ENCODE assay signal across 30 cellular contexts in genomic region chr19:5171711-5172110, GRCh38.
DNase-seq lines count a peak whose midpoint lies in the region; ATAC-seq, FAIRE-seq and TF ChIP-seq lines count a peak whose summit lies in the region.
"Had no signal": no experiment of that assay in that cellular context is flagged by ENCODE, and none has a peak within 500 bp of the region (broad histone marks: within the 10 kb centered on the region; RNA-seq: fewer than 3 reads in every experiment).

No MANE protein-coding gene starts in this region.

- 78% methylated on average over 9 of the region's 9 CpGs; no CpG with 5 or more reads in 1 of the 2 experiments for WGBS in H1 (ENCODE audit: extremely low coverage in 1 of 2, insufficient coverage in 1 of 2, insufficient read length in 1 of 2, insufficient replicate concordance in 2 of 2, low coverage in 1 of 2, low lambda C conversion rate in 2 of 2, missing lambda C conversion rate in 1 of 2), 2 experiments

- no peak overlapping the region for H3K4me2 ChIP-seq in H1 (ENCODE audit: insufficient read depth in 1 of 2, low read depth in 2 of 2, low read length in 2 of 2)

- H3K4me1 ChIP-seq in H1 (replicated peaks in 1 of 4; ENCODE audit: control insufficient read depth in 3 of 4, insufficient read depth in 4 of 4, low read length in 3 of 4) (no peaks in the 10 kb centered on the region), vagina (peaks cover 11% of the 10 kb centered on the region)
- H3K4me1 ChIP-seq: gastroesophageal sphincter, left ventricle myocardium inferior had no signal

- H2BK120ac ChIP-seq in H1 (replicated peaks; ENCODE audit: low read depth, low read length): no peak overlapping the region

- H3K23me2 ChIP-seq in H1 (ENCODE audit: low read depth, low read length): no peaks in the 10 kb centered on the region

- intact Hi-C loops in vagina (cut with DNase I): no loop called here

- no peaks in the 10 kb centered on the region for H3K79me1 ChIP-seq in H1 (ENCODE audit: low read depth, low read length)

- H3K27me3 ChIP-seq in H1 (replicated peaks in 1 of 4; ENCODE audit: control insufficient read depth in 3 of 4, extremely low read depth in 1 of 4, insufficient read depth in 3 of 4, low read length in 3 of 4) (no peaks in the 10 kb centered on the region), vagina (no peaks in the 10 kb centered on the region)
- H3K27me3 ChIP-seq: gastroesophageal sphincter, MG63, tibial artery had no signal

- no peak overlapping the region for H2AK5ac ChIP-seq in H1 (ENCODE audit: low read depth, low read length)

- H2BK5ac ChIP-seq in H1 (ENCODE audit: low read depth, low read length): no peak overlapping the region

- DNase-seq in A172 (ENCODE audit: low spot score) (peak; percentile 78), M059J (ENCODE audit: low read depth) (peak; percentile 63), H1 (ENCODE audit: low read depth in 1 of 2, low spot score in 2 of 2) (no peak), omental fat pad (ENCODE audit: low spot score) (no peak), vagina (ENCODE audit: extremely low spot score in 2 of 2) (no peak), RKO (ENCODE audit: low spot score) (no peak)
- no peak for DNase-seq in activated naive CD4-positive, alpha-beta T cell (lab: John Stamatoyannopoulos, UW)
- DNase-seq: activated CD4-positive, alpha-beta T cell treated with anti-CD3 and anti-CD28 coated beads for 48 hours; activated T-cell treated with anti-CD3 and anti-CD28 coated beads for 4 hours; DND-41; HFFc6; KBM-7; left ventricle myocardium inferior; MG63; NCI-H2081; NCI-H526 treated with DMSO at 0.1 percent for 48 hours; NK-92 treated with Interleukin-12 subunit alpha and Interleukin-12 subunit beta, amount 100 ng/mL, for 24 hours; stimulated activated CD4-positive, alpha-beta T cell treated with anti-CD3 and anti-CD28 coated beads, Interleukin-4, amount 100 ng/mL, for 4 hours; T-helper 9 cell; tibial artery had no signal

- TF ChIP-seq CTCF in H1 (IDR thresholded peaks at IDR 0.05; ENCODE audit: control extremely low read depth in 1 of 3, insufficient read depth in 1 of 3, low read depth in 1 of 3, low read length in 3 of 3) (no peak), omental fat pad (IDR thresholded peaks at IDR 0.05) (no peak), vagina (IDR thresholded peaks at IDR 0.05) (no peak)

- H4K5ac ChIP-seq in H1 (ENCODE audit: insufficient read length, low read depth, low read length): no peak overlapping the region

- TF ChIP-seq EP300 in H1 (IDR thresholded peaks at IDR 0.05; ENCODE audit: borderline replicate concordance in 1 of 2, low read depth in 2 of 2, low read length in 2 of 2): no peak

- no peak overlapping the region for H2BK20ac ChIP-seq in H1 (ENCODE audit: low read length)

- no peaks in the 10 kb centered on the region; a peak in 1 of 4 replicates for H3K9me3 ChIP-seq in H1 (ENCODE audit: insufficient read depth in 2 of 2, low read depth in 1 of 2, low read length in 1 of 2)
- H3K9me3 ChIP-seq in vagina: no peaks in the 10 kb centered on the region
- H3K9me3 ChIP-seq: gastroesophageal sphincter, left ventricle myocardium inferior, MG63, tibial artery had no signal

- no peak for TF ChIP-seq RAD21 in H1 (IDR thresholded peaks at IDR 0.05 in 1 of 2, conservative IDR thresholded peaks at IDR 0.05 in 1 of 2; ENCODE audit: low read depth in 2 of 2, low read length in 2 of 2)

- H2AFZ ChIP-seq in H1 (ENCODE audit: low read length): no peak overlapping the region

- no peaks in the 10 kb centered on the region for H4K20me1 ChIP-seq in H1 (replicated peaks in 1 of 2; ENCODE audit: control insufficient read depth in 1 of 2, insufficient read depth in 2 of 2, low read length in 2 of 2)

- TF ChIP-seq POLR2A in H1 (IDR thresholded peaks at IDR 0.05; ENCODE audit: control extremely low read depth in 1 of 2, low read depth in 2 of 2, low read length in 2 of 2) (no peak), vagina (IDR thresholded peaks at IDR 0.05) (no peak)

- H3K4ac ChIP-seq in H1 (replicated peaks; ENCODE audit: insufficient read length, low read depth, low read length): no peak overlapping the region

- H2BK15ac ChIP-seq in H1 (ENCODE audit: low read length): no peak overlapping the region

- no peak overlapping the region for H3K9ac ChIP-seq in H1 (replicated peaks in 1 of 4; ENCODE audit: extremely low read depth in 1 of 4, low read depth in 3 of 4, low read length in 3 of 4)

- CTCF ChIA-PET in H1 (lab: Charles Lee; ENCODE audit: partially characterized antibody): interaction anchor here (0.5 to 3.8 kb wide), 11 partner anchors 9 to 123 kb away, joined by 3 to 20 read pairs (median 4); no protein-coding TSS in a partner anchor

- no peak overlapping the region for H2BK12ac ChIP-seq in H1 (ENCODE audit: low read depth, low read length)

- H3K4me3 ChIP-seq in H1 (ENCODE audit: extremely low read depth in 1 of 4, insufficient read depth in 2 of 4, low read depth in 3 of 4, low read length in 4 of 4): no peak overlapping the region
- no peak overlapping the region for H3K4me3 ChIP-seq in vagina
- H3K4me3 ChIP-seq: gastroesophageal sphincter, left ventricle myocardium inferior, MG63, tibial artery had no signal

- no peak for FAIRE-seq in H1 (lab: Jason Lieb, UNC)
- FAIRE-seq: A204.1, colon, D721Med, endothelial cell of umbilical vein, HTR-8/SVneo had no signal

- H4K8ac ChIP-seq in H1 (ENCODE audit: extremely low read depth, insufficient read depth, low read length): no peak overlapping the region

- peak; percentile 45 for ATAC-seq in omental fat pad (ENCODE audit: low FRiP score)
- ATAC-seq in HG02938 (IDR thresholded peaks at IDR 0.05; ENCODE audit: unreplicated experiment): no peak
- ATAC-seq: activated naive CD4-positive, alpha-beta T cell treated with anti-CD3 and anti-CD28 coated beads, Interleukin-2, amount 50 U/mL, for 72 hours; gastroesophageal sphincter; sciatic nerve had no signal

- no peak overlapping the region for H3K14ac ChIP-seq in H1 (ENCODE audit: insufficient read length)

- H3K18ac ChIP-seq in H1 (ENCODE audit: extremely low read depth, low read length): no peak overlapping the region

- H3K79me2 ChIP-seq in H1 (ENCODE audit: control insufficient read depth in 1 of 2, insufficient read depth in 2 of 2, low read length in 2 of 2): no peaks in the 10 kb centered on the region

- H3K23ac ChIP-seq in H1 (ENCODE audit: insufficient read length): no peak overlapping the region

- POLR2A ChIA-PET in H1 (lab: Charles Lee; ENCODE audit: partially characterized antibody): no interaction called here

- H3K27ac ChIP-seq in H1 (ENCODE audit: low read depth, low read length): no peak overlapping the region
- H3K27ac ChIP-seq in vagina: no peak overlapping the region
- H3K27ac ChIP-seq: gastroesophageal sphincter, left ventricle myocardium inferior, tibial artery, VCaP had no signal

- H3K56ac ChIP-seq in H1 (replicated peaks; ENCODE audit: insufficient read length, low read depth, low read length): no peak overlapping the region

- H3K36me3 ChIP-seq in H1 (ENCODE audit: control insufficient read depth in 2 of 4, insufficient read depth in 4 of 4, low read length in 3 of 4): no peaks in the 10 kb centered on the region
- no peaks in the 10 kb centered on the region for H3K36me3 ChIP-seq in vagina
- H3K36me3 ChIP-seq: gastroesophageal sphincter, left ventricle myocardium inferior, MG63, tibial artery had no signal

- H4K91ac ChIP-seq in H1 (replicated peaks; ENCODE audit: insufficient read length, low read length): no peak overlapping the region

Comparison
In these comparisons a context has a peak if more than half of its experiments do, and no peak if none do; other contexts are left out.
1. DNase-seq: peak in A172 (single experiment) and M059J (single experiment); none in H1 (0 of 2), omental fat pad (single experiment), vagina (0 of 2), RKO (single experiment) and activated naive CD4-positive, alpha-beta T cell (0 of 4).